Comparison of ENCODE assay signal across 9 cellular contexts in the genomic region with DNA sequence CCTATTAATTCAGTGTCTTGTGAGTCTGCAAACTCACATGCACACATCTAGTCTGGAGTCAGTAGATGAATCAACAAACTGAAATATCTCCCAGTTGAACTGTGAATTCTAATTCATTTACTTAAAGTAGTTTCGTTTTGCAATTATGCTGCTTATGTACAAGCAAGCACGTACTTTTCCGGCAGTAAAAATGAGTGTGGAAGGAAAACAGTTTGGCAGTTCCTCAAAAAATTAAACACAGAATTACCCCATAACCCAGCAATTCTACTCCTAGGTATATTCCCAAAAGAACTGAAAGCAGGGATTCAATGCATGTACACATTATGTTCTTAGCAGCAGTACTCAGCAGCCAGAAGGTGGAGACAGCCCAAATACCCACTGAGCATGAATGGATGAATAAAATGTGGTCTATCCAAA. TPM values are rescaled to one million over a fixed set of nuclear protein-coding genes. Genes with fewer than 3 reads are reported as not detected.
DNase-seq lines count a peak whose midpoint lies in the region; ATAC-seq, FAIRE-seq and TF ChIP-seq lines count a peak whose summit lies in the region.
"Had no signal": no experiment of that assay in that cellular context is flagged by ENCODE, and none has a peak within 500 bp of the region (broad histone marks: within the 10 kb centered on the region; RNA-seq: fewer than 3 reads in every experiment).

No MANE protein-coding gene starts in this region.

- CTCF ChIA-PET in GM12878 (lab: Yijun Ruan, JAX) = no interaction called here

- TF ChIP-seq RAD21 in GM12878 (IDR thresholded peaks at IDR 0.05; ENCODE audit: insufficient read depth, low read depth, low read length) = no peak

- WGBS in GM12878 (ENCODE audit: insufficient coverage, insufficient replicate concordance, low lambda C conversion rate, missing lambda C conversion rate) = 12% methylated on average over 3 of the region's 3 CpGs

- no peak for TF ChIP-seq POLR2A in GM12878 (IDR thresholded peaks at IDR 0.05; ENCODE audit: low read depth, low read length)

- peak overlapping the region; percentile 52 for H3K9ac ChIP-seq in GM12878 (ENCODE audit: control insufficient read depth, insufficient read depth, low read length)

- no peak for TF ChIP-seq EP300 in GM12878 (IDR thresholded peaks at IDR 0.05; ENCODE audit: borderline replicate concordance in 1 of 2, control insufficient read depth in 1 of 2, low read depth in 2 of 2, low read length in 2 of 2)

- intact Hi-C loops in GM12878 (cut with micrococcal nuclease; ENCODE audit: unreplicated experiment) = loop anchor here (5.0 kb wide), 1 partner anchor 46 kb away; no protein-coding TSS in a partner anchor

- H3K79me2 ChIP-seq in GM12878 (ENCODE audit: control insufficient read depth, insufficient read depth, low read length) = peaks cover 78% of the 10 kb centered on the region

- POLR2A ChIA-PET in GM12878 (lab: Charles Lee) = no interaction called here

- RAD21 ChIA-PET in GM12878 (lab: Charles Lee; ENCODE audit: unreplicated experiment) = interaction anchor here (0.6 kb wide), 1 partner anchor 8 kb away, joined by 3 read pairs; no protein-coding TSS in a partner anchor

- no peaks in the 10 kb centered on the region; the same call in 1 of the 2 replicates for H4K20me1 ChIP-seq in GM12878 (ENCODE audit: control insufficient read depth, insufficient read depth)

- H3K9me3 ChIP-seq in BE2C (no peaks in the 10 kb centered on the region; the same call in 1 of the 2 replicates), GM12878 (replicated peaks; ENCODE audit: control insufficient read depth, insufficient read depth, low read length) (no peaks in the 10 kb centered on the region), muscle layer of duodenum (ENCODE audit: control insufficient read depth in 1 of 2, low read length in 2 of 2) (no peaks in the 10 kb centered on the region)
- H3K9me3 ChIP-seq: heart left ventricle had no signal

- H3K36me3 ChIP-seq in BE2C (peaks cover 33% of the 10 kb centered on the region), GM12878 (ENCODE audit: control insufficient read depth in 2 of 2, insufficient read depth in 2 of 2, low read length in 1 of 2) (peaks cover 3 to 12% of the 10 kb centered on the region in 2 experiments; a peak in 3 of 4 replicates), muscle layer of duodenum (ENCODE audit: control insufficient read depth in 1 of 2, insufficient read depth in 2 of 2, low read length in 2 of 2) (no peaks in the 10 kb centered on the region)

- peak; percentile 57 for ATAC-seq in GM12878
- ATAC-seq in GM21423 (IDR thresholded peaks at IDR 0.05; ENCODE audit: unreplicated experiment) = no peak
- no peak for ATAC-seq in HG03354 (IDR thresholded peaks at IDR 0.05; ENCODE audit: poor library complexity, severe bottlenecking, unreplicated experiment)
- ATAC-seq: heart left ventricle had no signal

- SMC1A ChIA-PET in GM12878 (lab: Charles Lee; ENCODE audit: uncharacterized antibody, unreplicated experiment) = interaction anchor here (0.9 to 1.5 kb wide), 2 partner anchors 13 to 22 kb away, joined by 3 to 5 read pairs; no protein-coding TSS in a partner anchor

- H3K4me1 ChIP-seq in BE2C = peaks cover 25% of the 10 kb centered on the region
- peaks cover 33% of the 10 kb centered on the region for H3K4me1 ChIP-seq in GM12878 (ENCODE audit: control insufficient read depth, insufficient read depth, low read length)
- peaks cover 6 to 30% of the 10 kb centered on the region in 2 donors for H3K4me1 ChIP-seq in muscle layer of duodenum (ENCODE audit: control insufficient read depth in 1 of 2, insufficient read depth in 2 of 2, low read length in 2 of 2)

- no peak overlapping the region for H3K4me3 ChIP-seq in BE2C (ENCODE audit: low read depth, low read length)
- peak overlapping the region; percentile 14; the same call in 1 of the 2 replicates for H3K4me3 ChIP-seq in GM12878
- no peak overlapping the region for H3K4me3 ChIP-seq in muscle layer of duodenum (ENCODE audit: low read depth in 1 of 2, low read length in 2 of 2)
- H3K4me3 ChIP-seq: heart left ventricle had no signal

- TF ChIP-seq CTCF in BE2C (IDR thresholded peaks at IDR 0.05; ENCODE audit: low read depth, low read length) (peak; percentile 25; the same call in 1 of the 2 replicates), GM13977 (IDR thresholded peaks at IDR 0.05; ENCODE audit: extremely low read depth, insufficient read depth, missing control alignments) (peak; percentile 8), GM12878 (IDR thresholded peaks at IDR 0.05 in 2 of 3, conservative IDR thresholded peaks at IDR 0.05 in 1 of 3; ENCODE audit: control insufficient read depth in 2 of 3, extremely low read depth in 1 of 3, insufficient read depth in 1 of 3, low read depth in 3 of 3, low read length in 3 of 3) (peak in 1 of 3 experiments; percentile 12; a peak in 1 of 6 replicates)

- peak; percentile 18 for FAIRE-seq in GM12878 (lab: Jason Lieb, UNC)

- H3K27me3 ChIP-seq in BE2C (no peaks in the 10 kb centered on the region), GM12878 (replicated peaks in 1 of 2; ENCODE audit: control insufficient read depth in 2 of 2, insufficient read depth in 2 of 2, low read length in 1 of 2) (no peaks in the 10 kb centered on the region), muscle layer of duodenum (ENCODE audit: low read depth, low read length) (no peaks in the 10 kb centered on the region)
- H3K27me3 ChIP-seq: heart left ventricle had no signal

- H2AFZ ChIP-seq in GM12878 (ENCODE audit: control insufficient read depth, low read depth, low read length) = no peak overlapping the region

- no peak for DNase-seq in BE2C
- DNase-seq in GM13977 (ENCODE audit: low spot score) = no peak
- DNase-seq in GM12878 (ENCODE audit: low read depth, low spot score) = no peak
- DNase-seq in ecto neural progenitor cell (ENCODE audit: low spot score) = no peak
- no peak for DNase-seq in effector CD8-positive, alpha-beta T cell (lab: John Stamatoyannopoulos, UW)
- DNase-seq: heart left ventricle had no signal

- peak overlapping the region; percentile 85 for H3K4me2 ChIP-seq in GM12878 (ENCODE audit: control insufficient read depth, insufficient read depth)

- in situ Hi-C loops in GM13977 (cut with MboI; ENCODE audit: low pct_unique_long_range_greater_than_20kb, low sequenced_read_pairs, unreplicated experiment) = no loop called here
- in situ Hi-C loops in GM12878 (cut with MboI) = no loop called here

- no TSS peak for BruUV-seq in GM12878 (replicated peaks; lab: Mats Ljungman, UMichigan)

- H3K27ac ChIP-seq in GM12878 (ENCODE audit: control insufficient read depth, insufficient read depth) (peak overlapping the region; percentile 47), muscle layer of duodenum (ENCODE audit: low read length) (peak overlapping the region; percentile 21)

TF ChIP-seq in GM12878, 131 proteins besides CTCF, POLR2A, EP300 and RAD21:
- TF ChIP-seq IKZF2 (IDR thresholded peaks at IDR 0.05) (peak in 1 of 2 experiments; percentile 19; a peak in 1 of 4 replicates), YY1 (IDR thresholded peaks at IDR 0.05; ENCODE audit: low read depth, low read length) (no peak)
TF ChIP-seq in GM12878: peak in this region for 1.

RNA-seq across cellular contexts. Expression of gene GNB1, which starts 49.3 kb away (rescaled TPM):
- 688 TPM for polyA plus RNA-seq in BE2C (2012; ENCODE audit: insufficient read depth, insufficient read length, low read depth)
- total RNA-seq in GM12878 (2013; cell fraction: nucleolus; rRNA removed) = 193 and 204 TPM in 2 replicates
- total RNA-seq in GM12878 (2014; rRNA removed) = 64.8 and 68.2 TPM in 2 replicates
- total RNA-seq in GM12878 (2014; rRNA removed; fragmentation: Illumina TruSeq; extraction: Trizol) = 120 and 126 TPM in 2 replicates
- 324 and 335 TPM in 2 replicates for total RNA-seq in GM12878 (2021)
- 145 TPM for polyA plus RNA-seq in GM12878 (2011; ENCODE audit: low read depth)
- 223 and 374 TPM in 2 replicates for polyA plus RNA-seq in GM12878 (2011; rRNA removed)
- 336 and 348 TPM in 2 replicates for polyA plus RNA-seq in GM12878 (2011; cell fraction: cytosol; rRNA removed)
- polyA plus RNA-seq in GM12878 (2011; cell fraction: nucleus; rRNA removed) = 165 and 201 TPM in 2 replicates
- 179 and 196 TPM in 2 replicates for polyA plus RNA-seq in GM12878 (2012)
- polyA plus RNA-seq in GM12878 (2014; fragmentation: Illumina TruSeq; extraction: Trizol) = 203 and 392 TPM in 2 replicates
- polyA plus RNA-seq in GM12878 (2014; fragmentation: Nextera tagmentation; extraction: Ambion mirVana) = 10 to 100 TPM; 41.0 to 53.7 TPM
- polyA plus RNA-seq in GM12878 (2014; rRNA removed) = 199 and 201 TPM in 2 replicates
- polyA plus RNA-seq in GM12878 (2016; fragmentation: Nextera tagmentation; extraction: Ambion mirVana) = 10 to 100 TPM; 23.0 to 49.1 TPM
- 448 and 491 TPM in 2 replicates for polyA minus RNA-seq in GM12878 (2011; rRNA and poly(A)+ RNA removed)
- 134 and 143 TPM in 2 replicates for polyA minus RNA-seq in GM12878 (2011; cell fraction: cytosol; rRNA and poly(A)+ RNA removed)
- polyA minus RNA-seq in GM12878 (2011; cell fraction: nucleus; rRNA and poly(A)+ RNA removed) = 45.1 and 81.2 TPM in 2 replicates
